ENCODE assay signal across 8 cellular contexts in the genomic region with DNA sequence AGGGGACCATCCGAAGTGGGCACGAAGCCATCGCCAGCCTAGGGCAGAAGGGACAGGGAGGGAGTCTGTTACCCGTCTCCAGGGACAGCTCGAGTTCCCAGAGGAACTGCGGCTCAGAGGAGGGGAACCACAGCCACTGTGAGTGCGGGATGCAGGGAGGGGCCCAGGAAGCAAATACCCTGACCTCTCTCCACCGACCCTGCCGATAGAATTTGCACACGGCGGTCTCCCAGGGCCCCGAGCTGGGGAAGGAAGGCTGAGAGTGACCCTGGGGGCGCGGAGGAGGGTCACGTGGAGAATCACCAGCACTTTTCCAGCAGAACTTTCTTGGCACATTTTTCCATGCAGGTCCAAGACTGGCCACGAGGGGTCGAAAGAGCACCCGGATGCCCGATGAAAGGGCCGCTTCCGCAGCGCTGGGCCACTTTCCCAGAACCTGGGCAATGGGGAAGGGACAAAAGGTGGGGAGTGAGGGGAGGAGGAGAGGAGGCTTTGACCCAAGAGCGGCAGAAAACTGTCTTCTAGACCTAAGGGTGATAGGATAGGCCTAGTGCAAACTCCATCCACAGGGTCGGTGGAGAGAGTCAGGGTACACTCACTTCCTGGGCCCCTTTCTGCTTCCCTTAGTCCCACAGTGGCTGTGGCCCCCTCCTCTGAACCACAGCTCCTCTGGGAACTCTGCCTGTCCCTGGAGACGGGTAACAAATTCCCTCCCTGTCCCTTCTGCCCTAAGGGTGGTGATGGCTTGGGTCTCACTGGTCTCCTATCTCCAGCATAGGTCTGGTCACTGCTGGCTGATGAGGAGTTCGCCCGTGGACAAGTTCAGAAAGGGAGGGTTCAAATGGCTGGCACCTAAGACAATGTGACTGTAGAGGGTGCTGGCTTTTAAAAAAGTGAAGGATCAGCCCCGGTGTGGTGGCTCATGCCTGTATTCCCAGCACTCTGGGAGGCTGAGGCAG. TPM values are rescaled to one million over a fixed set of nuclear protein-coding genes. Genes with fewer than 3 reads are reported as not detected.
DNase-seq lines count a peak whose midpoint lies in the region; ATAC-seq, FAIRE-seq and TF ChIP-seq lines count a peak whose summit lies in the region.

No MANE protein-coding gene starts in this region.

- no peak overlapping the region for H2BK15ac ChIP-seq in mesendoderm (replicated peaks; ENCODE audit: low read depth)

- H2BK120ac ChIP-seq in mesendoderm (ENCODE audit: low read depth, low read length) = no peak overlapping the region

- H3K9me3 ChIP-seq in endothelial cell of umbilical vein (replicated peaks; ENCODE audit: control insufficient read depth, insufficient read depth, low read length) = no peaks in the 10 kb centered on the region

- DNase-seq in activated CD4-positive, alpha-beta T cell treated with anti-CD3 and anti-CD28 coated beads for 36 hours = peak; percentile 68
- no peak for DNase-seq in activated CD4-positive, alpha-beta T cell treated with anti-CD3 and anti-CD28 coated beads for 1 hour
- DNase-seq in NCI-H2227 treated with DMSO at 0.1 percent for 48 hours (lab: John Stamatoyannopoulos, UW) (peak; percentile 9), endothelial cell of umbilical vein (ENCODE audit: low read depth, low spot score) (peak; percentile 84), mesendoderm (peak; percentile 89)
- peak; percentile 74 for DNase-seq in activated CD8-positive, alpha-beta memory T cell treated with anti-CD3 and anti-CD28 coated beads, Interleukin-2, amount 50 U/mL, for 48 hours
- DNase-seq in stimulated activated naive CD8-positive, alpha-beta T cell treated with anti-CD3 and anti-CD28 coated beads, Interleukin-15, Interleukin-2, amounts not matched to agents 100 U/mL and 50 U/mL, for 24 hours = peak; percentile 69

- H3K56ac ChIP-seq in mesendoderm (ENCODE audit: low read length) = peak overlapping the region; percentile 90

- POLR2A ChIA-PET in activated CD4-positive, alpha-beta T cell treated with anti-CD3 and anti-CD28 coated beads for 36 hours (lab: Charles Lee) = no interaction called here
- POLR2A ChIA-PET in endothelial cell of umbilical vein (lab: Charles Lee) = no interaction called here

- H3K18ac ChIP-seq in mesendoderm (ENCODE audit: low read length) = no peak overlapping the region

- peak; percentile 64 for ATAC-seq in activated CD4-positive, alpha-beta T cell treated with anti-CD3 and anti-CD28 coated beads for 36 hours
- peak; percentile 57 for ATAC-seq in stimulated activated naive CD8-positive, alpha-beta T cell treated with anti-CD3 and anti-CD28 coated beads, Interleukin-15, Interleukin-2, amounts not matched to agents 100 U/mL and 50 U/mL, for 24 hours
- no peak for ATAC-seq in GM19351 (IDR thresholded peaks at IDR 0.05; ENCODE audit: unreplicated experiment)

- H2BK5ac ChIP-seq in mesendoderm (ENCODE audit: low read length) = peak overlapping the region; percentile 7

- H3K79me2 ChIP-seq in endothelial cell of umbilical vein (ENCODE audit: control insufficient read depth, insufficient read depth, low read length) = no peaks in the 10 kb centered on the region
- H3K79me2 ChIP-seq in mesendoderm (ENCODE audit: control insufficient read depth, insufficient read depth, low read length) = no peaks in the 10 kb centered on the region

- H3K9me3 Mint-ChIP-seq in activated CD4-positive, alpha-beta T cell treated with anti-CD3 and anti-CD28 coated beads for 36 hours (ENCODE audit: low read depth) = peaks cover 2% of the 10 kb centered on the region

- no peak overlapping the region for H3K4me3 Mint-ChIP-seq in activated CD4-positive, alpha-beta T cell treated with anti-CD3 and anti-CD28 coated beads for 36 hours

- peaks cover 7% of the 10 kb centered on the region for H3K27me3 Mint-ChIP-seq in activated CD4-positive, alpha-beta T cell treated with anti-CD3 and anti-CD28 coated beads for 36 hours

- H4K5ac ChIP-seq in mesendoderm (ENCODE audit: low read length) = no peak overlapping the region

- peak overlapping the region; percentile 64 for H3K27ac ChIP-seq in endothelial cell of umbilical vein (ENCODE audit: insufficient read depth, low read depth, low read length)
- no peak overlapping the region for H3K27ac ChIP-seq in mesendoderm (ENCODE audit: low read depth, low read length)

- peak overlapping the region; percentile 95 for H2AFZ ChIP-seq in endothelial cell of umbilical vein (ENCODE audit: low read depth, low read length)

- H3K4me1 ChIP-seq in endothelial cell of umbilical vein (ENCODE audit: control insufficient read depth, extremely low read depth, insufficient read depth, low read length) (peaks cover 9% of the 10 kb centered on the region), mesendoderm (ENCODE audit: control insufficient read depth, low read depth, low read length) (no peaks in the 10 kb centered on the region)

- BruUV-seq in endothelial cell of umbilical vein (replicated peaks; lab: Mats Ljungman, UMichigan) = no TSS peak

- peak overlapping the region in 2 of 3 experiments; percentile 5 to 23 for H3K4me3 ChIP-seq in endothelial cell of umbilical vein (replicated peaks in 1 of 3; ENCODE audit: insufficient read depth in 1 of 3, low read depth in 1 of 3, low read length in 3 of 3)
- peak overlapping the region; percentile 8 for H3K4me3 ChIP-seq in mesendoderm (ENCODE audit: low read length)

- intact Hi-C loops in activated CD4-positive, alpha-beta T cell treated with anti-CD3 and anti-CD28 coated beads for 36 hours (cut with DNase I, micrococcal nuclease) = loop anchor here (1.0 kb wide), 1 partner anchor 36 kb away; no protein-coding TSS in a partner anchor
- intact Hi-C loops in endothelial cell of umbilical vein (cut with micrococcal nuclease) = loop anchor here (1.0 kb wide), 1 partner anchor 35 kb away; no protein-coding TSS in a partner anchor

- no peaks in the 10 kb centered on the region for H3K27me3 ChIP-seq in endothelial cell of umbilical vein (ENCODE audit: control insufficient read depth in 2 of 2, insufficient read depth in 2 of 2, low read length in 2 of 2)
- H3K27me3 ChIP-seq in mesendoderm (ENCODE audit: insufficient read depth, low read length, poor library complexity) = peaks cover 3% of the 10 kb centered on the region

- H4K8ac ChIP-seq in mesendoderm (ENCODE audit: low read depth, low read length) = no peak overlapping the region

- dilution Hi-C loops in endothelial cell of umbilical vein (cut with MboI; ENCODE audit: extremely low pct_ligation_motif_present, low sequenced_read_pairs) = no loop called here

- no peaks in the 10 kb centered on the region for H3K9me1 ChIP-seq in endothelial cell of umbilical vein (replicated peaks; ENCODE audit: control insufficient read depth, extremely low read depth, insufficient read depth, low read length)

- no peak overlapping the region for H2AK5ac ChIP-seq in mesendoderm (ENCODE audit: low read length)

- CTCF ChIA-PET in activated CD4-positive, alpha-beta T cell treated with anti-CD3 and anti-CD28 coated beads for 36 hours (lab: Charles Lee) = interaction anchor here (0.6 to 1.2 kb wide), 4 partner anchors 34 to 123 kb away, joined by 3 read pairs; no protein-coding TSS in a partner anchor
- CTCF ChIA-PET in endothelial cell of umbilical vein (lab: Charles Lee) = interaction anchor here (0.8 to 6.6 kb wide), 8 partner anchors 9 to 92 kb away, joined by 3 to 81 read pairs (median 4); no protein-coding TSS in a partner anchor

- peak overlapping the region; percentile 77 for H3K27ac Mint-ChIP-seq in activated CD4-positive, alpha-beta T cell treated with anti-CD3 and anti-CD28 coated beads for 36 hours

- H4K20me1 ChIP-seq in endothelial cell of umbilical vein (replicated peaks; ENCODE audit: control insufficient read depth, extremely low read depth, insufficient read depth, low read length) = no peaks in the 10 kb centered on the region

- H3K4ac ChIP-seq in mesendoderm (ENCODE audit: low read depth, low read length) = no peak overlapping the region

- H3K23ac ChIP-seq in mesendoderm (ENCODE audit: low read length) = no peak overlapping the region

- peak; percentile 89 to 90 for TF ChIP-seq CTCF in endothelial cell of umbilical vein (IDR thresholded peaks at IDR 0.05; ENCODE audit: extremely low read depth in 1 of 2, insufficient read depth in 1 of 2, low read depth in 1 of 2, low read length in 2 of 2)

- H3K4me2 ChIP-seq in endothelial cell of umbilical vein (ENCODE audit: insufficient read depth, low read length) = peak overlapping the region; percentile 44
- H3K4me2 ChIP-seq in mesendoderm (ENCODE audit: low read length) = peak overlapping the region; percentile 81

- H3K9ac ChIP-seq in endothelial cell of umbilical vein (replicated peaks; ENCODE audit: extremely low read depth, insufficient read depth, low read length) (peak overlapping the region; percentile 39), mesendoderm (ENCODE audit: low read length) (peak overlapping the region; percentile 71)

- H3K36me3 ChIP-seq in endothelial cell of umbilical vein (ENCODE audit: control insufficient read depth in 2 of 2, extremely low read depth in 1 of 2, insufficient read depth in 2 of 2, low read length in 2 of 2) = no peaks in the 10 kb centered on the region
- H3K36me3 ChIP-seq in mesendoderm (ENCODE audit: control insufficient read depth, insufficient read depth, low read length) = peaks cover 1% of the 10 kb centered on the region

- FAIRE-seq in endothelial cell of umbilical vein (lab: Jason Lieb, UNC) = peak; percentile 94

- WGBS in mesendoderm (ENCODE audit: extremely low coverage, insufficient coverage, low lambda C conversion rate) = no CpG with 5 or more reads among the region's 28 CpGs

- H3K79me1 ChIP-seq in mesendoderm (ENCODE audit: low read length) = no peaks in the 10 kb centered on the region

- H3K36me3 Mint-ChIP-seq in activated CD4-positive, alpha-beta T cell treated with anti-CD3 and anti-CD28 coated beads for 36 hours (ENCODE audit: low read depth) = peaks cover 38% of the 10 kb centered on the region

- peaks cover 16% of the 10 kb centered on the region for H3K4me1 Mint-ChIP-seq in activated CD4-positive, alpha-beta T cell treated with anti-CD3 and anti-CD28 coated beads for 36 hours

- peak; percentile 38 for TF ChIP-seq POLR2A in endothelial cell of umbilical vein (IDR thresholded peaks at IDR 0.05; ENCODE audit: low read depth, low read length)

RNA-seq across cellular contexts. Expression of gene GPR4, which starts 5.3 kb away (rescaled TPM):
- total RNA-seq in activated CD4-positive, alpha-beta T cell treated with anti-CD3 and anti-CD28 coated beads for 36 hours = not detected
- 26.7 and 30.3 TPM in 2 replicates for total RNA-seq in endothelial cell of umbilical vein
- 13.4 and 17.9 TPM in 2 replicates for polyA plus RNA-seq in endothelial cell of umbilical vein
- 9.8 and 13.2 TPM in 2 replicates for polyA plus RNA-seq in endothelial cell of umbilical vein (2011; cell fraction: cytosol; rRNA removed)
- 6.1 and 14.3 TPM in 2 replicates for polyA plus RNA-seq in endothelial cell of umbilical vein (2011; cell fraction: nucleus; rRNA removed)
- 13.1 and 37.5 TPM in 2 replicates for polyA plus RNA-seq in endothelial cell of umbilical vein (2012)
- 5.6 and 6.7 TPM in 2 replicates for polyA minus RNA-seq in endothelial cell of umbilical vein
- not detected for polyA minus RNA-seq in endothelial cell of umbilical vein (2011; cell fraction: cytosol; rRNA and poly(A)+ RNA removed)
- polyA minus RNA-seq in endothelial cell of umbilical vein (2011; cell fraction: nucleus; rRNA and poly(A)+ RNA removed) = 3.5 and 6.2 TPM in 2 replicates
- polyA plus RNA-seq in mesendoderm (2013, experiment 1 of 2) = 0.14 TPM
- polyA plus RNA-seq in mesendoderm (2013, experiment 2 of 2) = 0.10 TPM

RNA-seq across cellular contexts. Expression of gene OPA3, which starts 22.7 kb away (rescaled TPM):
- total RNA-seq in activated CD4-positive, alpha-beta T cell treated with anti-CD3 and anti-CD28 coated beads for 36 hours = 10 to 100 TPM; 13.8 to 14.4 TPM
- total RNA-seq in endothelial cell of umbilical vein = 13.8 and 15.4 TPM in 2 replicates
- polyA plus RNA-seq in endothelial cell of umbilical vein = 16.0 and 17.1 TPM in 2 replicates
- 14.5 and 14.6 TPM in 2 replicates for polyA plus RNA-seq in endothelial cell of umbilical vein (2011; cell fraction: cytosol; rRNA removed)
- 8.3 and 8.4 TPM in 2 replicates for polyA plus RNA-seq in endothelial cell of umbilical vein (2011; cell fraction: nucleus; rRNA removed)
- 7.5 and 9.7 TPM in 2 replicates for polyA plus RNA-seq in endothelial cell of umbilical vein (2012)
- polyA minus RNA-seq in endothelial cell of umbilical vein = 15.8 and 23.6 TPM in 2 replicates
- 3.9 TPM for polyA minus RNA-seq in endothelial cell of umbilical vein (2011; cell fraction: cytosol; rRNA and poly(A)+ RNA removed)
- polyA minus RNA-seq in endothelial cell of umbilical vein (2011; cell fraction: nucleus; rRNA and poly(A)+ RNA removed) = 6.0 and 8.0 TPM in 2 replicates
- 7.5 TPM for polyA plus RNA-seq in mesendoderm (2013, experiment 1 of 2)
- polyA plus RNA-seq in mesendoderm (2013, experiment 2 of 2) = 7.5 TPM

RNA-seq across cellular contexts. Expression of gene EML2, which starts 31.8 kb away (rescaled TPM):
- 100 to 1,000 TPM; 121 to 134 TPM for total RNA-seq in activated CD4-positive, alpha-beta T cell treated with anti-CD3 and anti-CD28 coated beads for 36 hours
- 27.4 and 28.9 TPM in 2 replicates for total RNA-seq in endothelial cell of umbilical vein
- 23.3 and 23.8 TPM in 2 replicates for polyA plus RNA-seq in endothelial cell of umbilical vein
- polyA plus RNA-seq in endothelial cell of umbilical vein (2011; cell fraction: cytosol; rRNA removed) = 13.7 and 15.6 TPM in 2 replicates
- polyA plus RNA-seq in endothelial cell of umbilical vein (2011; cell fraction: nucleus; rRNA removed) = 88.8 and 100 TPM in 2 replicates
- polyA plus RNA-seq in endothelial cell of umbilical vein (2012) = 17.1 and 22.3 TPM in 2 replicates
- 22.2 and 38.8 TPM in 2 replicates for polyA minus RNA-seq in endothelial cell of umbilical vein
- polyA minus RNA-seq in endothelial cell of umbilical vein (2011; cell fraction: cytosol; rRNA and poly(A)+ RNA removed) = 28.3 TPM
- 18.9 and 24.5 TPM in 2 replicates for polyA minus RNA-seq in endothelial cell of umbilical vein (2011; cell fraction: nucleus; rRNA and poly(A)+ RNA removed)
- polyA plus RNA-seq in mesendoderm (2013, experiment 1 of 2) = 5.3 TPM
- polyA plus RNA-seq in mesendoderm (2013, experiment 2 of 2) = 5.6 TPM

Comparison
In these comparisons a context has a peak if more than half of its experiments do, and no peak if none do; other contexts are left out.
1. RNA of gene GPR4, which starts 5.3 kb away (total RNA-seq): 26.7 to 30.3 TPM in endothelial cell of umbilical vein; not detected in activated CD4-positive, alpha-beta T cell treated with anti-CD3 and anti-CD28 coated beads for 36 hours; every median in the first group is over 10 times any median in the second.